Comparison of ENCODE assay signal across 1 cellular context in genomic region chr17:48878920-48879898, GRCh38.
TF ChIP-seq lines count a peak whose summit lies in the region.

No MANE protein-coding gene starts in this region.

TF ChIP-seq in HepG2, 621 proteins besides CTCF, POLR2A, EP300 and RAD21 (continued from another document and continues in another):
- no peak for TF ChIP-seq MEIS2 (CRISPR knock-in tag; IDR thresholded peaks at IDR 0.05)
- TF ChIP-seq, protein P1, sequence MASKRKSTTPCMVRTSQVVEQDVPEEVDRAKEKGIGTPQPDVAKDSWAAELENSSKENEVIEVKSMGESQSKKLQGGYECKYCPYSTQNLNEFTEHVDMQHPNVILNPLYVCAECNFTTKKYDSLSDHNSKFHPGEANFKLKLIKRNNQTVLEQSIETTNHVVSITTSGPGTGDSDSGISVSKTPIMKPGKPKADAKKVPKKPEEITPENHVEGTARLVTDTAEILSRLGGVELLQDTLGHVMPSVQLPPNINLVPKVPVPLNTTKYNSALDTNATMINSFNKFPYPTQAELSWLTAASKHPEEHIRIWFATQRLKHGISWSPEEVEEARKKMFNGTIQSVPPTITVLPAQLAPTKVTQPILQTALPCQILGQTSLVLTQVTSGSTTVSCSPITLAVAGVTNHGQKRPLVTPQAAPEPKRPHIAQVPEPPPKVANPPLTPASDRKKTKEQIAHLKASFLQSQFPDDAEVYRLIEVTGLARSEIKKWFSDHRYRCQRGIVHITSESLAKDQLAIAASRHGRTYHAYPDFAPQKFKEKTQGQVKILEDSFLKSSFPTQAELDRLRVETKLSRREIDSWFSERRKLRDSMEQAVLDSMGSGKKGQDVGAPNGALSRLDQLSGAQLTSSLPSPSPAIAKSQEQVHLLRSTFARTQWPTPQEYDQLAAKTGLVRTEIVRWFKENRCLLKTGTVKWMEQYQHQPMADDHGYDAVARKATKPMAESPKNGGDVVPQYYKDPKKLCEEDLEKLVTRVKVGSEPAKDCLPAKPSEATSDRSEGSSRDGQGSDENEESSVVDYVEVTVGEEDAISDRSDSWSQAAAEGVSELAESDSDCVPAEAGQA (IDR thresholded peaks at IDR 0.05; ENCODE audit: low read depth) = no peak
- TF ChIP-seq, protein P1 (CRISPR knock-in tag; IDR thresholded peaks at IDR 0.05; ENCODE audit: borderline replicate concordance) = no peak
- no peak for TF ChIP-seq ZMYM3 (CRISPR knock-in tag; IDR thresholded peaks at IDR 0.05)
- TF ChIP-seq ZNF367 (CRISPR knock-in tag; IDR thresholded peaks at IDR 0.05; ENCODE audit: borderline replicate concordance) = no peak
- TF ChIP-seq HNRNPK (IDR thresholded peaks at IDR 0.05; ENCODE audit: low read depth, low read length, poor library complexity, severe bottlenecking) = no peak
- TF ChIP-seq, protein P2, sequence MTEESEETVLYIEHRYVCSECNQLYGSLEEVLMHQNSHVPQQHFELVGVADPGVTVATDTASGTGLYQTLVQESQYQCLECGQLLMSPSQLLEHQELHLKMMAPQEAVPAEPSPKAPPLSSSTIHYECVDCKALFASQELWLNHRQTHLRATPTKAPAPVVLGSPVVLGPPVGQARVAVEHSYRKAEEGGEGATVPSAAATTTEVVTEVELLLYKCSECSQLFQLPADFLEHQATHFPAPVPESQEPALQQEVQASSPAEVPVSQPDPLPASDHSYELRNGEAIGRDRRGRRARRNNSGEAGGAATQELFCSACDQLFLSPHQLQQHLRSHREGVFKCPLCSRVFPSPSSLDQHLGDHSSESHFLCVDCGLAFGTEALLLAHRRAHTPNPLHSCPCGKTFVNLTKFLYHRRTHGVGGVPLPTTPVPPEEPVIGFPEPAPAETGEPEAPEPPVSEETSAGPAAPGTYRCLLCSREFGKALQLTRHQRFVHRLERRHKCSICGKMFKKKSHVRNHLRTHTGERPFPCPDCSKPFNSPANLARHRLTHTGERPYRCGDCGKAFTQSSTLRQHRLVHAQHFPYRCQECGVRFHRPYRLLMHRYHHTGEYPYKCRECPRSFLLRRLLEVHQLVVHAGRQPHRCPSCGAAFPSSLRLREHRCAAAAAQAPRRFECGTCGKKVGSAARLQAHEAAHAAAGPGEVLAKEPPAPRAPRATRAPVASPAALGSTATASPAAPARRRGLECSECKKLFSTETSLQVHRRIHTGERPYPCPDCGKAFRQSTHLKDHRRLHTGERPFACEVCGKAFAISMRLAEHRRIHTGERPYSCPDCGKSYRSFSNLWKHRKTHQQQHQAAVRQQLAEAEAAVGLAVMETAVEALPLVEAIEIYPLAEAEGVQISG (CRISPR knock-in tag; IDR thresholded peaks at IDR 0.05) = peak; percentile 38; the same call in 1 of the 2 replicates
- peak; percentile 55 for TF ChIP-seq IRF2 (CRISPR knock-in tag; IDR thresholded peaks at IDR 0.05)
- no peak for TF ChIP-seq ATRX (CRISPR knock-in tag; IDR thresholded peaks at IDR 0.05; ENCODE audit: borderline replicate concordance)
- no peak for TF ChIP-seq ISX (CRISPR knock-in tag; conservative IDR thresholded peaks at IDR 0.05)
- TF ChIP-seq, protein P3, sequence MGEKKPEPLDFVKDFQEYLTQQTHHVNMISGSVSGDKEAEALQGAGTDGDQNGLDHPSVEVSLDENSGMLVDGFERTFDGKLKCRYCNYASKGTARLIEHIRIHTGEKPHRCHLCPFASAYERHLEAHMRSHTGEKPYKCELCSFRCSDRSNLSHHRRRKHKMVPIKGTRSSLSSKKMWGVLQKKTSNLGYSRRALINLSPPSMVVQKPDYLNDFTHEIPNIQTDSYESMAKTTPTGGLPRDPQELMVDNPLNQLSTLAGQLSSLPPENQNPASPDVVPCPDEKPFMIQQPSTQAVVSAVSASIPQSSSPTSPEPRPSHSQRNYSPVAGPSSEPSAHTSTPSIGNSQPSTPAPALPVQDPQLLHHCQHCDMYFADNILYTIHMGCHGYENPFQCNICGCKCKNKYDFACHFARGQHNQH (CRISPR knock-in tag; IDR thresholded peaks at IDR 0.05) = 0 out of 2 replicates have a peak, but pooled peaks have one; percentile 21
- TF ChIP-seq KLF15 (CRISPR knock-in tag; IDR thresholded peaks at IDR 0.05; ENCODE audit: borderline replicate concordance) = no peak
- TF ChIP-seq TEAD3 (CRISPR knock-in tag; optimal IDR thresholded peaks at IDR 0.05; ENCODE audit: borderline replicate concordance) = peak; percentile 54
- no peak for TF ChIP-seq ZNF720 (CRISPR knock-in tag; IDR thresholded peaks at IDR 0.05)
- TF ChIP-seq, protein P4, sequence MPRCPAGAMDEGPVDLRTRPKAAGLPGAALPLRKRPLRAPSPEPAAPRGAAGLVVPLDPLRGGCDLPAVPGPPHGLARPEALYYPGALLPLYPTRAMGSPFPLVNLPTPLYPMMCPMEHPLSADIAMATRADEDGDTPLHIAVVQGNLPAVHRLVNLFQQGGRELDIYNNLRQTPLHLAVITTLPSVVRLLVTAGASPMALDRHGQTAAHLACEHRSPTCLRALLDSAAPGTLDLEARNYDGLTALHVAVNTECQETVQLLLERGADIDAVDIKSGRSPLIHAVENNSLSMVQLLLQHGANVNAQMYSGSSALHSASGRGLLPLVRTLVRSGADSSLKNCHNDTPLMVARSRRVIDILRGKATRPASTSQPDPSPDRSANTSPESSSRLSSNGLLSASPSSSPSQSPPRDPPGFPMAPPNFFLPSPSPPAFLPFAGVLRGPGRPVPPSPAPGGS (CRISPR knock-in tag; IDR thresholded peaks at IDR 0.05) = peak; percentile 40; the same call in 1 of the 2 replicates
- TF ChIP-seq ZBTB38 (CRISPR knock-in tag; IDR thresholded peaks at IDR 0.05) = no peak
- TF ChIP-seq ZBTB14 (CRISPR knock-in tag; IDR thresholded peaks at IDR 0.05) = 0 out of 2 replicates have a peak, but pooled peaks have one; percentile 20
- 0 out of 2 replicates have a peak, but pooled peaks have one; percentile 13 for TF ChIP-seq ELF3 (CRISPR knock-in tag; IDR thresholded peaks at IDR 0.05)
- no peak for TF ChIP-seq ESRRA (CRISPR knock-in tag; IDR thresholded peaks at IDR 0.05; ENCODE audit: low read depth)
- TF ChIP-seq ZNF672 (CRISPR knock-in tag; IDR thresholded peaks at IDR 0.05) = no peak
- TF ChIP-seq ZSCAN30 (CRISPR knock-in tag; IDR thresholded peaks at IDR 0.05) = no peak
- TF ChIP-seq ZSCAN22 (CRISPR knock-in tag; IDR thresholded peaks at IDR 0.05) = no peak
- TF ChIP-seq SP2 (CRISPR knock-in tag; IDR thresholded peaks at IDR 0.05) = no peak
- no peak; the same call in 1 of the 2 replicates for TF ChIP-seq PHF20 (CRISPR knock-in tag; IDR thresholded peaks at IDR 0.05)
- 0 out of 2 replicates have a peak, but pooled peaks have one; percentile 60 for TF ChIP-seq ZNF605 (CRISPR knock-in tag; IDR thresholded peaks at IDR 0.05)
- TF ChIP-seq, protein P5, sequence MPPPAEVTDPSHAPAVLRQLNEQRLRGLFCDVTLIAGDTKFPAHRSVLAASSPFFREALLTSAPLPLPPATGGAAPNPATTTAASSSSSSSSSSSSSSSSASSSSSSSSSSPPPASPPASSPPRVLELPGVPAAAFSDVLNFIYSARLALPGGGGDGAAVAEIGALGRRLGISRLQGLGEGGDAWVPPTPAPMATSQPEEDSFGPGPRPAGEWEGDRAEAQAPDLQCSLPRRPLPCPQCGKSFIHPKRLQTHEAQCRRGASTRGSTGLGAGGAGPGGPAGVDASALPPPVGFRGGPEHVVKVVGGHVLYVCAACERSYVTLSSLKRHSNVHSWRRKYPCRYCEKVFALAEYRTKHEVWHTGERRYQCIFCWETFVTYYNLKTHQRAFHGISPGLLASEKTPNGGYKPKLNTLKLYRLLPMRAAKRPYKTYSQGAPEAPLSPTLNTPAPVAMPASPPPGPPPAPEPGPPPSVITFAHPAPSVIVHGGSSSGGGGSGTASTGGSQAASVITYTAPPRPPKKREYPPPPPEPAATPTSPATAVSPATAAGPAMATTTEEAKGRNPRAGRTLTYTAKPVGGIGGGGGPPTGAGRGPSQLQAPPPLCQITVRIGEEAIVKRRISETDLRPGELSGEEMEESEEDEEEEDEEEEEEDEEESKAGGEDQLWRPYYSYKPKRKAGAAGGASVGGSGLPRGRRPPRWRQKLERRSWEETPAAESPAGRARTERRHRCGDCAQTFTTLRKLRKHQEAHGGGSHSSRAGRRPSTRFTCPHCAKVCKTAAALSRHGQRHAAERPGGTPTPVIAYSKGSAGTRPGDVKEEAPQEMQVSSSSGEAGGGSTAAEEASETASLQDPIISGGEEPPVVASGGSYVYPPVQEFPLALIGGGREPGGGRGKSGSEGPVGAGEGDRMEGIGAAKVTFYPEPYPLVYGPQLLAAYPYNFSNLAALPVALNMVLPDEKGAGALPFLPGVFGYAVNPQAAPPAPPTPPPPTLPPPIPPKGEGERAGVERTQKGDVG (CRISPR knock-in tag; IDR thresholded peaks at IDR 0.05; ENCODE audit: borderline replicate concordance) = no peak
- TF ChIP-seq REPIN1 (CRISPR knock-in tag; IDR thresholded peaks at IDR 0.05; ENCODE audit: borderline replicate concordance, low read depth) = 0 out of 2 replicates have a peak, but pooled peaks have one; percentile 56
- TF ChIP-seq HDAC2 (CRISPR knock-in tag; IDR thresholded peaks at IDR 0.05) = 0 out of 2 replicates have a peak, but pooled peaks have one; percentile 37
- peak; percentile 22; the same call in 1 of the 2 replicates for TF ChIP-seq MIER3 (CRISPR knock-in tag; IDR thresholded peaks at IDR 0.05; ENCODE audit: borderline replicate concordance)
- TF ChIP-seq NCOA5 (CRISPR knock-in tag; IDR thresholded peaks at IDR 0.05) = no peak
- no peak for TF ChIP-seq ATF2 (CRISPR knock-in tag; IDR thresholded peaks at IDR 0.05)
- TF ChIP-seq GATAD1 (CRISPR knock-in tag; IDR thresholded peaks at IDR 0.05) = no peak
- TF ChIP-seq NONO (IDR thresholded peaks at IDR 0.05) = no peak
- TF ChIP-seq NONO (CRISPR knock-in tag; conservative IDR thresholded peaks at IDR 0.05) = peak; percentile 41; the same call in 1 of the 2 replicates
- peak; percentile 48; the same call in 1 of the 2 replicates for TF ChIP-seq ZNF614 (CRISPR knock-in tag; IDR thresholded peaks at IDR 0.05; ENCODE audit: borderline replicate concordance)
- no peak for TF ChIP-seq ZIK1 (CRISPR knock-in tag; IDR thresholded peaks at IDR 0.05; ENCODE audit: borderline replicate concordance, low read depth)
- TF ChIP-seq, protein P6, sequence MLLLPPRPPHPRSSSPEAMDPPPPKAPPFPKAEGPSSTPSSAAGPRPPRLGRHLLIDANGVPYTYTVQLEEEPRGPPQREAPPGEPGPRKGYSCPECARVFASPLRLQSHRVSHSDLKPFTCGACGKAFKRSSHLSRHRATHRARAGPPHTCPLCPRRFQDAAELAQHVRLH (CRISPR knock-in tag; IDR thresholded peaks at IDR 0.05; ENCODE audit: borderline replicate concordance, low read depth) = peak; percentile 50; the same call in 1 of the 2 replicates
- no peak for TF ChIP-seq SUZ12 (IDR thresholded peaks at IDR 0.05; ENCODE audit: low read depth, low read length)
- TF ChIP-seq MIER2 (CRISPR knock-in tag; IDR thresholded peaks at IDR 0.05) = 0 out of 2 replicates have a peak, but pooled peaks have one; percentile 24
- TF ChIP-seq ZNF260 (CRISPR knock-in tag; IDR thresholded peaks at IDR 0.05; ENCODE audit: borderline replicate concordance, low read depth) = no peak
- no peak for TF ChIP-seq ZNF253 (CRISPR knock-in tag; IDR thresholded peaks at IDR 0.05; ENCODE audit: borderline replicate concordance)
- no peak for TF ChIP-seq TBX3 (IDR thresholded peaks at IDR 0.05; ENCODE audit: borderline replicate concordance)
- peak; percentile 62; the same call in 1 of the 2 replicates for TF ChIP-seq TGIF2 (CRISPR knock-in tag; IDR thresholded peaks at IDR 0.05)
- TF ChIP-seq GTF3A (CRISPR knock-in tag; conservative IDR thresholded peaks at IDR 0.05) = no peak
- no peak for TF ChIP-seq IKZF4 (CRISPR knock-in tag; IDR thresholded peaks at IDR 0.05; ENCODE audit: borderline replicate concordance, low read depth, not compliant biosample characterization)
- TF ChIP-seq MATR3 (CRISPR knock-in tag; IDR thresholded peaks at IDR 0.05) = no peak
- TF ChIP-seq, protein P7, sequence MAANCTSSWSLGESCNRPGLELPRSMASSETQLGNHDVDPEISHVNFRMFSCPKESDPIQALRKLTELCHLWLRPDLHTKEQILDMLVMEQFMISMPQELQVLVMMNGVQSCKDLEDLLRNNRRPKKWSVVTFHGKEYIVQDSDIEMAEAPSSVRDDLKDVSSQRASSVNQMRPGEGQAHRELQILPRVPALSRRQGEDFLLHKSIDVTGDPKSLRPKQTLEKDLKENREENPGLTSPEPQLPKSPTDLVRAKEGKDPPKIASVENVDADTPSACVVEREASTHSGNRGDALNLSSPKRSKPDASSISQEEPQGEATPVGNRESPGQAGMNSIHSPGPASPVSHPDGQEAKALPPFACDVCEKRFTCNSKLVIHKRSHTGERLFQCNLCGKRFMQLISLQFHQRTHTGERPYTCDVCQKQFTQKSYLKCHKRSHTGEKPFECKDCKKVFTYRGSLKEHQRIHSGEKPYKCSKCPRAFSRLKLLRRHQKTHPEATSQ (CRISPR knock-in tag; IDR thresholded peaks at IDR 0.05; ENCODE audit: borderline replicate concordance) = no peak
- TF ChIP-seq BORCS8-MEF2B (CRISPR knock-in tag; IDR thresholded peaks at IDR 0.05) = peak; percentile 49; the same call in 1 of the 2 replicates
